8 cellular contexts compared by ENCODE assay signal in genomic region chr15:56245871-56246814, GRCh38. TPM values are rescaled to one million over a fixed set of nuclear protein-coding genes. Genes with fewer than 3 reads are reported as not detected.
DNase-seq lines count a peak whose midpoint lies in the region; ATAC-seq and TF ChIP-seq lines count a peak whose summit lies in the region.

No MANE protein-coding gene starts in this region.

- peak overlapping the region; percentile 98 for H3K27ac Mint-ChIP-seq in activated T-helper 2 cell treated with anti-CD3 and anti-CD28 coated beads, Interferon-gamma antibody, Interleukin-2, Interleukin-4, amounts not matched to agents 10 μg/mL and 5 μg/mL and 100 μg/mL, durations not matched to agents 14 hours and 24 hours and 36 hours

- H3K27me3 Mint-ChIP-seq in activated T-helper 2 cell treated with anti-CD3 and anti-CD28 coated beads, Interferon-gamma antibody, Interleukin-2, Interleukin-4, amounts not matched to agents 10 μg/mL and 5 μg/mL and 100 μg/mL, durations not matched to agents 14 hours and 24 hours and 36 hours (ENCODE audit: low read depth), result peaks cover 1% of the 10 kb centered on the region

- H3K4me3 Mint-ChIP-seq in activated T-helper 2 cell treated with anti-CD3 and anti-CD28 coated beads, Interferon-gamma antibody, Interleukin-2, Interleukin-4, amounts not matched to agents 10 μg/mL and 5 μg/mL and 100 μg/mL, durations not matched to agents 14 hours and 24 hours and 36 hours (ENCODE audit: low read depth), result peak overlapping the region; percentile 89

- peak overlapping the region; percentile 14; the same call in 1 of the 2 replicates for H3K4me3 ChIP-seq in H7 (ENCODE audit: insufficient read depth, low read depth, low read length)
- peak overlapping the region; percentile 22 to 41 for H3K4me3 ChIP-seq in neutrophil (ENCODE audit: low read depth in 1 of 2, low read length in 1 of 2)
- peak overlapping the region; percentile 52 to 79 (median 66) for H3K4me3 ChIP-seq in subcutaneous abdominal adipose tissue (ENCODE audit: low read depth in 1 of 5, low read length in 5 of 5)

- H3K9me3 Mint-ChIP-seq in activated T-helper 2 cell treated with anti-CD3 and anti-CD28 coated beads, Interferon-gamma antibody, Interleukin-2, Interleukin-4, amounts not matched to agents 10 μg/mL and 5 μg/mL and 100 μg/mL, durations not matched to agents 14 hours and 24 hours and 36 hours, result no peaks in the 10 kb centered on the region

- H3K4me1 ChIP-seq in foreskin keratinocyte (peaks cover 13% of the 10 kb centered on the region), neutrophil (ENCODE audit: control insufficient read depth in 1 of 2, insufficient read depth in 1 of 2, low read depth in 1 of 2, low read length in 1 of 2) (peaks cover 18 to 27% of the 10 kb centered on the region in 2 experiments), subcutaneous abdominal adipose tissue (ENCODE audit: control insufficient read depth in 5 of 5, insufficient read depth in 5 of 5, low read length in 5 of 5) (peaks cover 2 to 34% (median 27%) of the 10 kb centered on the region in 5 donors)

- H3K27ac ChIP-seq in RWPE1 (peak overlapping the region; percentile 68), foreskin keratinocyte (no peak overlapping the region), neutrophil (peak overlapping the region; percentile 25), subcutaneous abdominal adipose tissue (ENCODE audit: low read depth, low read length) (peak overlapping the region; percentile 41)

- POLR2A ChIA-PET in RWPE1 (lab: Yijun Ruan, JAX; ENCODE audit: low non-redundant PET), result interaction anchor here (0.6 kb wide), 1 partner anchor 226 kb away, joined by 5 read pairs; no protein-coding TSS in a partner anchor

- H3K27me3 ChIP-seq in H7 (ENCODE audit: control insufficient read depth, insufficient read depth, low read length) (no peaks in the 10 kb centered on the region), foreskin keratinocyte (no peaks in the 10 kb centered on the region), neutrophil (no peaks in the 10 kb centered on the region), subcutaneous abdominal adipose tissue (ENCODE audit: control insufficient read depth in 5 of 5, insufficient read depth in 4 of 5, low read length in 5 of 5) (no peaks in the 10 kb centered on the region)

- peak; percentile 100 for TF ChIP-seq CTCF in RWPE1 (conservative IDR thresholded peaks at IDR 0.05; ENCODE audit: low read depth)
- peak; percentile 100 for TF ChIP-seq CTCF in foreskin keratinocyte (conservative IDR thresholded peaks at IDR 0.05)
- peak; percentile 73 for TF ChIP-seq CTCF in neutrophil (IDR thresholded peaks at IDR 0.05)

- CTCF ChIA-PET in RWPE1 (lab: Yijun Ruan, JAX), result interaction anchor here (0.5 to 1.6 kb wide), 14 partner anchors 9 to 860 kb away, joined by 3 to 13 read pairs (median 4); partner anchors contain the start of gene MNS1

- H3K36me3 ChIP-seq in H7 (replicated peaks; ENCODE audit: control insufficient read depth, insufficient read depth, low read length), result no peaks in the 10 kb centered on the region
- H3K36me3 ChIP-seq in neutrophil, result no peaks in the 10 kb centered on the region
- no peaks in the 10 kb centered on the region for H3K36me3 ChIP-seq in subcutaneous abdominal adipose tissue (ENCODE audit: control insufficient read depth in 5 of 5, insufficient read depth in 5 of 5, low read length in 5 of 5)

- peaks cover 31% of the 10 kb centered on the region for H3K4me1 Mint-ChIP-seq in activated T-helper 2 cell treated with anti-CD3 and anti-CD28 coated beads, Interferon-gamma antibody, Interleukin-2, Interleukin-4, amounts not matched to agents 10 μg/mL and 5 μg/mL and 100 μg/mL, durations not matched to agents 14 hours and 24 hours and 36 hours (ENCODE audit: low read depth)

- ATAC-seq in foreskin keratinocyte, result peak; percentile 68

- peak overlapping the region in 3 of 5 donors; percentile 28 to 61 (median 35) for H3K9ac ChIP-seq in subcutaneous abdominal adipose tissue (ENCODE audit: low read length in 5 of 5)

- H3K36me3 Mint-ChIP-seq in activated T-helper 2 cell treated with anti-CD3 and anti-CD28 coated beads, Interferon-gamma antibody, Interleukin-2, Interleukin-4, amounts not matched to agents 10 μg/mL and 5 μg/mL and 100 μg/mL, durations not matched to agents 14 hours and 24 hours and 36 hours (ENCODE audit: low read depth), result peaks cover 7% of the 10 kb centered on the region

- intact Hi-C loops in activated T-helper 2 cell treated with anti-CD3 and anti-CD28 coated beads, Interferon-gamma antibody, Interleukin-2, Interleukin-4, amounts not matched to agents 10 μg/mL and 5 μg/mL and 100 μg/mL, durations not matched to agents 14 hours and 24 hours and 36 hours (cut with micrococcal nuclease), result loop anchor here (2.0 to 10.0 kb wide), 6 partner anchors 119 to 841 kb away; partner anchors contain the start of genes CCPG1, PIERCE2 and TEX9

- H3K9me3 ChIP-seq in neutrophil (no peaks in the 10 kb centered on the region), subcutaneous abdominal adipose tissue (ENCODE audit: control insufficient read depth in 5 of 5, low read length in 5 of 5) (no peaks in the 10 kb centered on the region)

- peak; percentile 84 for DNase-seq in GDM1 (lab: John Stamatoyannopoulos, UW)
- DNase-seq in H7, result peak; percentile 77
- DNase-seq in LoVo (ENCODE audit: low spot score), result peak; percentile 96
- peak; percentile 87 for DNase-seq in RWPE1 (ENCODE audit: low spot score)
- DNase-seq in activated T-helper 2 cell treated with anti-CD3 and anti-CD28 coated beads, Interferon-gamma antibody, Interleukin-2, Interleukin-4, amounts not matched to agents 10 μg/mL and 5 μg/mL and 100 μg/mL, durations not matched to agents 14 hours and 24 hours and 36 hours (ENCODE audit: low spot score), result peak; percentile 82
- DNase-seq in foreskin keratinocyte, result peak; percentile 62 to 79

RNA-seq across cellular contexts. Expression of gene RFX7, which starts 2.5 kb away (rescaled TPM):
- 8.7 and 10.2 TPM in 2 replicates for total RNA-seq in H7 (2014; rRNA removed; shearing (Covaris generic))
- 36.6 and 37.7 TPM in 2 replicates for total RNA-seq in activated T-helper 2 cell treated with anti-CD3 and anti-CD28 coated beads, Interferon-gamma antibody, Interleukin-2, Interleukin-4, amounts not matched to agents 10 μg/mL and 5 μg/mL and 100 μg/mL, durations not matched to agents 14 hours and 24 hours and 36 hours
- total RNA-seq in foreskin keratinocyte, result 23.1 and 24.9 TPM in 2 replicates
- 2.3 and 2.7 TPM in 2 replicates for polyA plus RNA-seq in foreskin keratinocyte

Comparison
In these comparisons a context has a peak if more than half of its experiments do, and no peak if none do; other contexts are left out.
1. H3K4me3 ChIP-seq: peak in every context shown above with its lines; median percentile 66 in subcutaneous abdominal adipose tissue; 32 in neutrophil; 14 in H7.